10 cellular contexts compared by ENCODE assay signal in the genomic region with DNA sequence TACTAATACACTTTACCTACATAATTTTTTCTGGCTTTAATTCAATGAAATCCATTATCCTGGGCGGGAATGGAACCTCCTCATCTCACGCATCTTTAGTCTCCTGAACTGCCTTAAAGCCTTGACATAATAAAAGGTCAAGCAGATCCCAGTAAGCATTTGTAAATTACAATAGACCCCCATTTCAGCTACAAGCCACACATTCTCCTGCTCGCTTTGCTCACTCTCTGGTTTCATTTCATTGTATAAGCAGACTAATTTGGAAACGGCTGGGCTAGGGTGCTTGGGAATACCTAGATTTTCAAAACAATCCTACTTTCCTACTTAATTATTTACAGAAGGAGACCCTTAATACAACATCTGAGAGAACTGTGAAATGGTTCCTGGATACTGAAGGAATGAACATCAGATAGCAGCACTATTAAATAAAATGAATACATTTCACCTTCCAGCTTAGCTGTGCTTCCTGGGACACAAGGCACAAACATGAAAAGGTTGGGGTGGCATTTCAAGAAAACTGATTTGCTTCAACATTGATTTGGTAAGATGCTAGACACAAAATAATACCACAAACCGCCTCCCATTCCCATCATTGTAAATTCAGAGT. TPM values are rescaled to one million over a fixed set of nuclear protein-coding genes. Genes with fewer than 3 reads are reported as not detected.
A peak's percentile ranks its signal among the peaks of the same experiment; 100 is the strongest.
DNase-seq lines count a peak whose midpoint lies in the region; ATAC-seq, FAIRE-seq and TF ChIP-seq lines count a peak whose summit lies in the region.
"Had no signal": no experiment of that assay in that cellular context is flagged by ENCODE, and none has a peak within 500 bp of the region (broad histone marks: within the 10 kb centered on the region; RNA-seq: fewer than 3 reads in every experiment).

No MANE protein-coding gene starts in this region.

- H3K27ac Mint-ChIP-seq in CD4-positive, alpha-beta memory T cell, result peak overlapping the region in 5 of 7 donors; percentile 1 to 90 (median 76)
- peak overlapping the region in 6 of 10 donors; percentile 4 to 93 (median 46) for H3K27ac Mint-ChIP-seq in naive thymus-derived CD8-positive, alpha-beta T cell

- peak overlapping the region in 6 of 8 donors; percentile 19 to 73 (median 46) for H3K4me3 Mint-ChIP-seq in CD4-positive, alpha-beta memory T cell
- peak overlapping the region in 4 of 10 donors; percentile 27 to 60 (median 47) for H3K4me3 Mint-ChIP-seq in naive thymus-derived CD8-positive, alpha-beta T cell

- H3K9me3 Mint-ChIP-seq in CD4-positive, alpha-beta memory T cell, result no peaks in the 10 kb centered on the region
- H3K9me3 Mint-ChIP-seq in naive thymus-derived CD8-positive, alpha-beta T cell, result no peaks in the 10 kb centered on the region

- no peaks in the 10 kb centered on the region for H3K27me3 ChIP-seq in CD4-positive, alpha-beta memory T cell (ENCODE audit: insufficient read depth, low read length)
- no peaks in the 10 kb centered on the region for H3K27me3 ChIP-seq in HUES48 (ENCODE audit: control insufficient read depth, insufficient read depth, low read length)
- H3K27me3 ChIP-seq: tibial artery had no signal

- peaks cover 0 to 19% (median 18%) of the 10 kb centered on the region in 4 donors for H3K4me1 Mint-ChIP-seq in CD4-positive, alpha-beta memory T cell
- H3K4me1 Mint-ChIP-seq in naive thymus-derived CD8-positive, alpha-beta T cell, result peaks cover 6 to 33% (median 22%) of the 10 kb centered on the region in 4 donors

- POLR2A ChIA-PET in CD4-positive, alpha-beta memory T cell (lab: Charles Lee; ENCODE audit: partially characterized antibody), result no interaction called here
- POLR2A ChIA-PET in naive thymus-derived CD8-positive, alpha-beta T cell (lab: Charles Lee), result no interaction called here

- H3K4me3 ChIP-seq in CD4-positive, alpha-beta memory T cell (ENCODE audit: low read length in 2 of 2), result no peak overlapping the region
- H3K4me3 ChIP-seq in HUES48 (ENCODE audit: low read depth, low read length), result peak overlapping the region; percentile 89
- peak overlapping the region; percentile 56 for H3K4me3 ChIP-seq in astrocyte of the cerebellum (ENCODE audit: low read depth, low read length)
- H3K4me3 ChIP-seq: tibial artery had no signal

- H3K36me3 ChIP-seq in CD4-positive, alpha-beta memory T cell (ENCODE audit: insufficient read depth, low read length), result no peaks in the 10 kb centered on the region
- no peaks in the 10 kb centered on the region for H3K36me3 ChIP-seq in HUES48 (ENCODE audit: control insufficient read depth, insufficient read depth, low read length)
- H3K36me3 ChIP-seq: tibial artery had no signal

- no peak overlapping the region for H3K27ac ChIP-seq in CD4-positive, alpha-beta memory T cell (ENCODE audit: low read depth, low read length)
- H3K27ac ChIP-seq in HUES48 (ENCODE audit: low read depth, low read length), result peak overlapping the region; percentile 92
- H3K27ac ChIP-seq: tibial artery had no signal

- H3K9me3 ChIP-seq in CD4-positive, alpha-beta memory T cell (ENCODE audit: control insufficient read depth in 1 of 2, low read length in 2 of 2), result no peaks in the 10 kb centered on the region
- H3K9me3 ChIP-seq in HUES48 (ENCODE audit: control insufficient read depth, insufficient read depth, low read length), result no peaks in the 10 kb centered on the region
- H3K9me3 ChIP-seq: tibial artery had no signal

- ATAC-seq in naive thymus-derived CD8-positive, alpha-beta T cell, result no peak
- ATAC-seq in HG02763 (IDR thresholded peaks at IDR 0.05; ENCODE audit: unreplicated experiment), result no peak

- FAIRE-seq in D721Med (lab: Jason Lieb, UNC), result no peak

- in situ Hi-C loops in astrocyte of the cerebellum (cut with HindIII; ENCODE audit: low sequenced_read_pairs), result no loop called here

- H3K27me3 Mint-ChIP-seq in CD4-positive, alpha-beta memory T cell, result no peaks in the 10 kb centered on the region
- no peaks in the 10 kb centered on the region for H3K27me3 Mint-ChIP-seq in naive thymus-derived CD8-positive, alpha-beta T cell

- H3K4me1 ChIP-seq in CD4-positive, alpha-beta memory T cell (ENCODE audit: insufficient read depth, low read length), result peaks cover 28% of the 10 kb centered on the region
- H3K4me1 ChIP-seq in HUES48 (ENCODE audit: control insufficient read depth, insufficient read depth, low read length), result peaks cover 29% of the 10 kb centered on the region

- CTCF ChIA-PET in CD4-positive, alpha-beta memory T cell (lab: Charles Lee; ENCODE audit: partially characterized antibody), result no interaction called here

- DNase-seq in CD4-positive, alpha-beta memory T cell, result no peak
- DNase-seq in astrocyte of the cerebellum (ENCODE audit: low read depth) (no peak), NCI-H2227 treated with DMSO at 0.1 percent for 48 hours (lab: John Stamatoyannopoulos, UW) (no peak), D721Med (ENCODE audit: insufficient read length, low spot score) (no peak)
- DNase-seq in naive thymus-derived CD8-positive, alpha-beta T cell, result no peak
- DNase-seq: stimulated activated CD4-positive, alpha-beta T cell treated with anti-CD3 and anti-CD28 coated beads, Interleukin-4, amount 100 ng/mL, for 4 hours; tibial artery had no signal

- no peaks in the 10 kb centered on the region for H3K36me3 Mint-ChIP-seq in CD4-positive, alpha-beta memory T cell
- H3K36me3 Mint-ChIP-seq in naive thymus-derived CD8-positive, alpha-beta T cell, result peaks cover 0 to 3% (median 0%) of the 10 kb centered on the region in 3 donors

- intact Hi-C loops in CD4-positive, alpha-beta memory T cell (cut with micrococcal nuclease), result no loop called here

- TF ChIP-seq CTCF in astrocyte of the cerebellum (IDR thresholded peaks at IDR 0.05; ENCODE audit: low read depth, low read length, missing control alignments), result no peak
- TF ChIP-seq CTCF in D721Med (IDR thresholded peaks at IDR 0.05; ENCODE audit: insufficient read depth, missing control alignments), result no peak

- H3K9ac ChIP-seq in HUES48 (ENCODE audit: low read depth, low read length), result peak overlapping the region; percentile 41; the same call in 1 of the 2 replicates

RNA-seq across cellular contexts. Expression of a gene that starts 1.5 kb away (rescaled TPM):
- total RNA-seq in CD4-positive, alpha-beta memory T cell, result 1 to 10 TPM in 1 of 2 experiments, under 1 TPM in 1; 0.84 to 1.2 TPM
- polyA plus RNA-seq in CD4-positive, alpha-beta memory T cell, result 1 to 10 TPM in 1 of 2 donors, under 1 TPM in 1; 0.32 to 1.7 TPM
- total RNA-seq in naive thymus-derived CD8-positive, alpha-beta T cell, result under 1 TPM; 0.44 TPM
- 1 to 10 TPM in 2 of 3 donors, under 1 TPM in 1; 0.51 to 3.5 (median 3.1) TPM for polyA plus RNA-seq in naive thymus-derived CD8-positive, alpha-beta T cell

RNA-seq across cellular contexts. Expression of a gene that starts 50.4 kb away (rescaled TPM):
- total RNA-seq in CD4-positive, alpha-beta memory T cell, result not detected
- polyA plus RNA-seq in CD4-positive, alpha-beta memory T cell, result not detected
- total RNA-seq in naive thymus-derived CD8-positive, alpha-beta T cell, result not detected
- polyA plus RNA-seq in naive thymus-derived CD8-positive, alpha-beta T cell, result not detected
- total RNA-seq: cerebellum had no signal

Comparison
In these comparisons a context has a peak if more than half of its experiments do, and no peak if none do; other contexts are left out.
1. H3K4me3 ChIP-seq: peak in HUES48 (single experiment) and astrocyte of the cerebellum (single experiment); none in CD4-positive, alpha-beta memory T cell (0 of 2).